Comparison of ENCODE assay signal across 10 cellular contexts in the genomic region with DNA sequence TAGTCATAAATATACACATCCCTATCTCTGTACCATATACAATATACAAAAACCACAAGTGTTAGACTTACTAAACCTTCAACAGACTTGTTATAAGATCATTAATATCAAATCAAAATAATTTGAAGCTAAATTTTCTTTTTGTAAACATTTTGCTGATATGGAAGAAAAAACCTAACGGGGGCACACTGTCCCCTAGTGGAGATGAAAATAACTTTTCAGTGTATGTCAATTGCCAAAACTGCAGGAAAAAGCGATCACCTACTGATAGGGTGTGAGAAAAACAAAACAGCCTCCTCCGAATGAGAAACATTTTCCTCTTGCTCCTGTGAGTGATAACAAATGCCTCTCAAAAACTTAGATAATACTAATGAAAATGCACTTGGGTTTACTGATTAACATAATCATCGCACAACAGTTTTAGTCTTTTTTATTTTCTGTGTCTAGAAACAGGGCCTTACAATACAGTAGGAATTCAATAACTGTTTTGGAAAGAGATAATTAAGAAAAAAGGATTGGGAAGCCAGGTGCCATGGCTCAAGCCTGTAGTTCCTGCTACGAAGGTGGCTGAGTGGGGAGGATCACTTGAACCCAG.
DNase-seq lines count a peak whose midpoint lies in the region; ATAC-seq and TF ChIP-seq lines count a peak whose summit lies in the region.
"Had no signal": no experiment of that assay in that cellular context is flagged by ENCODE, and none has a peak within 500 bp of the region (broad histone marks: within the 10 kb centered on the region; RNA-seq: fewer than 3 reads in every experiment).

No MANE protein-coding gene starts in this region.

- no peaks in the 10 kb centered on the region for H3K9me3 ChIP-seq in cardiac muscle cell (ENCODE audit: low read depth)
- H3K9me3 ChIP-seq in right cardiac atrium (ENCODE audit: control insufficient read depth, low read length) = no peaks in the 10 kb centered on the region
- H3K9me3 ChIP-seq in upper lobe of left lung = no peaks in the 10 kb centered on the region

- CTCF ChIA-PET in RWPE1 (lab: Yijun Ruan, JAX) = interaction anchor here (0.6 to 1.7 kb wide), 9 partner anchors 21 to 794 kb away, joined by 3 to 10 read pairs (median 4); no protein-coding TSS in a partner anchor

- TF ChIP-seq EP300 in upper lobe of left lung (IDR thresholded peaks at IDR 0.05) = no peak

- no peaks in the 10 kb centered on the region for H3K27me3 ChIP-seq in cardiac muscle cell
- no peaks in the 10 kb centered on the region for H3K27me3 ChIP-seq in right cardiac atrium (ENCODE audit: control insufficient read depth, insufficient read depth)
- H3K27me3 ChIP-seq in upper lobe of left lung = no peaks in the 10 kb centered on the region

- H3K27ac ChIP-seq in cardiac muscle cell = peak overlapping the region; percentile 38
- no peak overlapping the region for H3K27ac ChIP-seq in right cardiac atrium (ENCODE audit: low read length)
- peak overlapping the region; percentile 54 for H3K27ac ChIP-seq in RWPE1
- H3K27ac ChIP-seq in upper lobe of left lung = no peak overlapping the region

- H3K9me3 Mint-ChIP-seq in naive thymus-derived CD8-positive, alpha-beta T cell = peaks cover 0 to 23% (median 0%) of the 10 kb centered on the region in 9 donors
- H3K9me3 Mint-ChIP-seq: activated T-helper 17 cell treated with anti-CD3 and anti-CD28 coated beads, Interleukin-2, amount 50 U/mL, for 72 hours had no signal

- no peak overlapping the region for H3K4me3 Mint-ChIP-seq in naive thymus-derived CD8-positive, alpha-beta T cell
- H3K4me3 Mint-ChIP-seq: activated T-helper 17 cell treated with anti-CD3 and anti-CD28 coated beads, Interleukin-2, amount 50 U/mL, for 72 hours; naive B cell had no signal

- WGBS in right cardiac atrium = 50% methylated on average over 5 of the region's 5 CpGs
- 60 to 65% methylated on average over 5 of the region's 5 CpGs for WGBS in upper lobe of left lung, 2 donors

- intact Hi-C loops in right cardiac atrium (cut with DNase I) = no loop called here

- ATAC-seq in right cardiac atrium = no peak
- ATAC-seq in upper lobe of left lung (ENCODE audit: low FRiP score in 2 of 2) = no peak
- ATAC-seq in HG03460 (IDR thresholded peaks at IDR 0.05; ENCODE audit: unreplicated experiment) = no peak
- no peak for ATAC-seq in naive thymus-derived CD8-positive, alpha-beta T cell
- ATAC-seq: activated T-helper 17 cell treated with anti-CD3 and anti-CD28 coated beads, Interleukin-2, amount 50 U/mL, for 72 hours had no signal

- peak; percentile 20 to 51 for DNase-seq in cardiac muscle cell (ENCODE audit: low read depth in 1 of 2, low spot score in 1 of 2)
- DNase-seq in right cardiac atrium = no peak
- DNase-seq in RWPE1 (ENCODE audit: low spot score) = peak; percentile 34
- peak; percentile 20 for DNase-seq in fibroblast of villous mesenchyme (ENCODE audit: low read depth)
- no peak for DNase-seq in upper lobe of left lung
- no peak for DNase-seq in DMS79 (lab: John Stamatoyannopoulos, UW)
- no peak for DNase-seq in naive thymus-derived CD8-positive, alpha-beta T cell
- DNase-seq: naive B cell had no signal

- peaks cover 0 to 6% (median 0%) of the 10 kb centered on the region in 5 donors for H3K27me3 Mint-ChIP-seq in naive thymus-derived CD8-positive, alpha-beta T cell
- H3K27me3 Mint-ChIP-seq: activated T-helper 17 cell treated with anti-CD3 and anti-CD28 coated beads, Interleukin-2, amount 50 U/mL, for 72 hours had no signal

- no peak for TF ChIP-seq POLR2A in upper lobe of left lung (IDR thresholded peaks at IDR 0.05)

- H3K36me3 Mint-ChIP-seq in naive thymus-derived CD8-positive, alpha-beta T cell = peaks cover 0 to 8% (median 6%) of the 10 kb centered on the region in 3 donors
- H3K36me3 Mint-ChIP-seq: naive B cell had no signal

- H3K4me1 ChIP-seq in cardiac muscle cell (ENCODE audit: low read depth) (peaks cover 25% of the 10 kb centered on the region), right cardiac atrium (ENCODE audit: control insufficient read depth, insufficient read depth, low read length) (no peaks in the 10 kb centered on the region), upper lobe of left lung (no peaks in the 10 kb centered on the region)

- no peak overlapping the region for H3K4me3 ChIP-seq in cardiac muscle cell
- H3K4me3 ChIP-seq in right cardiac atrium (ENCODE audit: low read length) = no peak overlapping the region
- H3K4me3 ChIP-seq in fibroblast of villous mesenchyme (ENCODE audit: low read depth, low read length) = no peak overlapping the region
- H3K4me3 ChIP-seq in upper lobe of left lung = no peak overlapping the region

- H3K27ac Mint-ChIP-seq in naive thymus-derived CD8-positive, alpha-beta T cell = no peak overlapping the region
- H3K27ac Mint-ChIP-seq: activated T-helper 17 cell treated with anti-CD3 and anti-CD28 coated beads, Interleukin-2, amount 50 U/mL, for 72 hours; naive B cell had no signal

- POLR2A ChIA-PET in RWPE1 (lab: Yijun Ruan, JAX; ENCODE audit: low non-redundant PET) = no interaction called here
- POLR2A ChIA-PET in naive thymus-derived CD8-positive, alpha-beta T cell (lab: Charles Lee) = no interaction called here

- H3K36me3 ChIP-seq in cardiac muscle cell (no peaks in the 10 kb centered on the region), upper lobe of left lung (no peaks in the 10 kb centered on the region)

- H3K4me1 Mint-ChIP-seq in naive thymus-derived CD8-positive, alpha-beta T cell = no peaks in the 10 kb centered on the region
- H3K4me1 Mint-ChIP-seq: activated T-helper 17 cell treated with anti-CD3 and anti-CD28 coated beads, Interleukin-2, amount 50 U/mL, for 72 hours; naive B cell had no signal

- TF ChIP-seq CTCF in cardiac muscle cell (IDR thresholded peaks at IDR 0.05; ENCODE audit: low read depth, low read length) (peak; percentile 84), RWPE1 (conservative IDR thresholded peaks at IDR 0.05; ENCODE audit: low read depth) (peak; percentile 84), fibroblast of villous mesenchyme (IDR thresholded peaks at IDR 0.05; ENCODE audit: insufficient read depth, low read depth, low read length) (peak; percentile 74), upper lobe of left lung (IDR thresholded peaks at IDR 0.05) (peak; percentile 16 to 55 (median 48))

Comparison
In these comparisons a context has a peak if more than half of its experiments do, and no peak if none do; other contexts are left out.
1. DNase-seq: peak in cardiac muscle cell (2 of 2), RWPE1 (single experiment) and fibroblast of villous mesenchyme (single experiment); none in right cardiac atrium (0 of 3), upper lobe of left lung (0 of 2), DMS79 (single experiment) and naive thymus-derived CD8-positive, alpha-beta T cell (0 of 10).
2. H3K27ac ChIP-seq: peak in cardiac muscle cell (single experiment) and RWPE1 (single experiment); none in right cardiac atrium (single experiment) and upper lobe of left lung (0 of 4).
3. Peak in every context shown above with its lines, with median percentiles within 50 percentile points of each other: CTCF ChIP-seq.